9 cellular contexts compared by ENCODE assay signal in genomic region chr1:26922901-26923300, GRCh38. TPM values are rescaled to one million over a fixed set of nuclear protein-coding genes. Genes with fewer than 3 reads are reported as not detected.
DNase-seq lines count a peak whose midpoint lies in the region; TF ChIP-seq lines count a peak whose summit lies in the region.
"Had no signal": no experiment of that assay in that cellular context is flagged by ENCODE, and none has a peak within 500 bp of the region (broad histone marks: within the 10 kb centered on the region; RNA-seq: fewer than 3 reads in every experiment).

No MANE protein-coding gene starts in this region.

- H3K36me3 ChIP-seq in smooth muscle cell (ENCODE audit: low read depth), result peaks cover 4% of the 10 kb centered on the region

- no peaks in the 10 kb centered on the region for H3K27me3 Mint-ChIP-seq in T-helper 2 cell treated with Interferon-gamma antibody and Interleukin-4, amounts not matched to agents 5 μg/mL and 100 μg/mL, for 36 hours (ENCODE audit: low read depth)

- no peaks in the 10 kb centered on the region for H3K27me3 ChIP-seq in smooth muscle cell (ENCODE audit: low read depth)

- H3K36me3 Mint-ChIP-seq in T-helper 2 cell treated with Interferon-gamma antibody and Interleukin-4, amounts not matched to agents 5 μg/mL and 100 μg/mL, for 36 hours (ENCODE audit: low read depth), result peaks cover 27% of the 10 kb centered on the region

- no peak for DNase-seq in T-helper 2 cell treated with Interferon-gamma antibody and Interleukin-4, amounts not matched to agents 5 μg/mL and 100 μg/mL, for 36 hours (ENCODE audit: low spot score)
- no peak for DNase-seq in T-helper 2 cell
- no peak for DNase-seq in fibroblast of villous mesenchyme (ENCODE audit: low read depth)
- DNase-seq in smooth muscle cell (lab: John Stamatoyannopoulos, UW; ENCODE audit: unreplicated experiment), result no peak
- no peak for DNase-seq in activated CD4-positive, CD25-positive, alpha-beta regulatory T cell treated with anti-CD3 and anti-CD28 coated beads, Interleukin-2, amount 50 U/mL, for 72 hours
- DNase-seq in cerebellar cortex (ENCODE audit: low spot score), result no peak
- no peak for DNase-seq in NCI-H2196 (lab: John Stamatoyannopoulos, UW; ENCODE audit: unreplicated experiment)
- DNase-seq: activated CD8-positive, alpha-beta memory T cell treated with anti-CD3 and anti-CD28 coated beads for 24 hours had no signal

- H3K27ac ChIP-seq in smooth muscle cell (ENCODE audit: low read depth), result peak overlapping the region; percentile 91

- H3F3A ChIP-seq in smooth muscle cell (ENCODE audit: low read depth), result peaks cover 3% of the 10 kb centered on the region

- no peaks in the 10 kb centered on the region for H3K9me3 Mint-ChIP-seq in T-helper 2 cell treated with Interferon-gamma antibody and Interleukin-4, amounts not matched to agents 5 μg/mL and 100 μg/mL, for 36 hours

- peaks cover 48% of the 10 kb centered on the region for H3K79me2 ChIP-seq in smooth muscle cell (ENCODE audit: low read depth)

- no peak for TF ChIP-seq CTCF in WI38 (IDR thresholded peaks at IDR 0.05; ENCODE audit: low read depth, low read length)
- TF ChIP-seq CTCF in fibroblast of villous mesenchyme (IDR thresholded peaks at IDR 0.05; ENCODE audit: insufficient read depth, low read depth, low read length), result no peak
- TF ChIP-seq CTCF in smooth muscle cell (IDR thresholded peaks at IDR 0.05; ENCODE audit: borderline replicate concordance, insufficient read depth, poor library complexity, severe bottlenecking), result no peak

- peaks cover 16% of the 10 kb centered on the region for H3K4me1 ChIP-seq in smooth muscle cell (ENCODE audit: low read depth)

- peak overlapping the region; percentile 98 for H3K4me2 ChIP-seq in smooth muscle cell

- no peak overlapping the region for H2AFZ ChIP-seq in smooth muscle cell (ENCODE audit: low read depth)

- peak overlapping the region; percentile 96 for H3K27ac Mint-ChIP-seq in T-helper 2 cell treated with Interferon-gamma antibody and Interleukin-4, amounts not matched to agents 5 μg/mL and 100 μg/mL, for 36 hours

- H3K4me3 Mint-ChIP-seq in T-helper 2 cell treated with Interferon-gamma antibody and Interleukin-4, amounts not matched to agents 5 μg/mL and 100 μg/mL, for 36 hours, result peak overlapping the region; percentile 94

- peaks cover 34% of the 10 kb centered on the region for H3K4me1 Mint-ChIP-seq in T-helper 2 cell treated with Interferon-gamma antibody and Interleukin-4, amounts not matched to agents 5 μg/mL and 100 μg/mL, for 36 hours (ENCODE audit: low read depth)

- H4K20me1 ChIP-seq in smooth muscle cell (ENCODE audit: low read depth), result peaks cover 28% of the 10 kb centered on the region

- H3K9ac ChIP-seq in smooth muscle cell (ENCODE audit: low read depth), result no peak overlapping the region

- WGBS in smooth muscle cell (ENCODE audit: low lambda C conversion rate), result 96% methylated on average over 3 of the region's 3 CpGs

- H3K4me3 ChIP-seq in WI38 (ENCODE audit: low read depth, low read length), result peak overlapping the region; percentile 76
- H3K4me3 ChIP-seq in fibroblast of villous mesenchyme (ENCODE audit: low read depth, low read length), result peak overlapping the region; percentile 91
- peak overlapping the region; percentile 84 for H3K4me3 ChIP-seq in smooth muscle cell

- no peaks in the 10 kb centered on the region for H3K9me3 ChIP-seq in smooth muscle cell (replicated peaks; ENCODE audit: low read depth)

RNA-seq across cellular contexts. Expression of gene NUDC, which starts 1.4 kb away (rescaled TPM):
- 19.0 and 21.9 TPM in 2 replicates for total RNA-seq in fibroblast of villous mesenchyme
- total RNA-seq in smooth muscle cell, result 23.9 and 29.3 TPM in 2 replicates
- 122 and 131 TPM in 2 replicates for polyA plus RNA-seq in smooth muscle cell

RNA-seq across cellular contexts. Expression of gene NR0B2, which starts 9.1 kb away (rescaled TPM):
- total RNA-seq in fibroblast of villous mesenchyme, result not detected in 2 replicates
- not detected in 2 replicates for total RNA-seq in smooth muscle cell
- not detected in 2 replicates for polyA plus RNA-seq in smooth muscle cell

RNA-seq across cellular contexts. Expression of gene GPATCH3, which starts 22.6 kb away (rescaled TPM):
- 7.3 and 8.7 TPM in 2 replicates for total RNA-seq in fibroblast of villous mesenchyme
- 5.6 and 7.1 TPM in 2 replicates for total RNA-seq in smooth muscle cell
- 17.4 and 23.6 TPM in 2 replicates for polyA plus RNA-seq in smooth muscle cell

RNA-seq across cellular contexts. Expression of gene GPN2, which starts 32.8 kb away (rescaled TPM):
- total RNA-seq in fibroblast of villous mesenchyme (9.5 and 11.9 TPM in 2 replicates), smooth muscle cell (7.3 and 13.3 TPM in 2 replicates)
- 29.4 and 36.3 TPM in 2 replicates for polyA plus RNA-seq in smooth muscle cell

RNA-seq across cellular contexts. Expression of gene KDF1, which starts 37.4 kb away (rescaled TPM):
- not detected in 2 replicates for total RNA-seq in fibroblast of villous mesenchyme
- total RNA-seq in smooth muscle cell, result 2.5 and 2.7 TPM in 2 replicates
- polyA plus RNA-seq in smooth muscle cell, result 0.96 and 10.0 TPM in 2 replicates
